Comparison of ENCODE assay signal across 17 cellular contexts in genomic region chr3:178090899-178091298, GRCh38.
DNase-seq lines count a peak whose midpoint lies in the region; ATAC-seq and TF ChIP-seq lines count a peak whose summit lies in the region.
"Had no signal": no experiment of that assay in that cellular context is flagged by ENCODE, and none has a peak within 500 bp of the region (broad histone marks: within the 10 kb centered on the region; RNA-seq: fewer than 3 reads in every experiment).

No MANE protein-coding gene starts in this region.

- H4K12ac ChIP-seq in trophoblast cell (ENCODE audit: low read depth, low read length): no peak overlapping the region

- no peak for TF ChIP-seq CTCF in HEK293 (tag by site-specific recombination; IDR thresholded peaks at IDR 0.05)
- TF ChIP-seq CTCF in neural progenitor cell (IDR thresholded peaks at IDR 0.05): no peak
- no peak for TF ChIP-seq CTCF in PC-3 (conservative IDR thresholded peaks at IDR 0.05; ENCODE audit: low read depth, low read length)

- H3K9ac ChIP-seq in neural progenitor cell (no peak overlapping the region), trophoblast cell (ENCODE audit: low read length) (no peak overlapping the region), PC-3 (ENCODE audit: low read length) (no peak overlapping the region)
- H3K9ac ChIP-seq: BLaER1 had no signal

- CTCF ChIA-PET in HEK293 (lab: Yijun Ruan, JAX) (interaction anchor here (0.7 kb wide), 1 partner anchor 14 kb away, joined by 3 read pairs; no protein-coding TSS in a partner anchor), PC-3 (lab: Charles Lee) (no interaction called here)

- BruUV-seq in PC-3 (replicated peaks; lab: Mats Ljungman, UMichigan): no TSS peak

- no peaks in the 10 kb centered on the region for H3K9me3 ChIP-seq in HEK293 (ENCODE audit: control insufficient read depth, insufficient read depth, low read depth, low read length)
- H3K9me3 ChIP-seq in neural progenitor cell (ENCODE audit: low read depth): no peaks in the 10 kb centered on the region
- no peaks in the 10 kb centered on the region for H3K9me3 ChIP-seq in trophoblast cell (ENCODE audit: insufficient read depth, low read depth, low read length)
- no peaks in the 10 kb centered on the region for H3K9me3 ChIP-seq in PC-3 (ENCODE audit: low read length)
- H3K9me3 ChIP-seq: BE2C had no signal

- no peaks in the 10 kb centered on the region for H3F3A ChIP-seq in neural progenitor cell (ENCODE audit: low read depth)
- H3F3A ChIP-seq in PC-3 (ENCODE audit: low read length, unreplicated experiment): no peaks in the 10 kb centered on the region

- peak overlapping the region; percentile 17 for H2BK12ac ChIP-seq in trophoblast cell (ENCODE audit: low read length)

- intact Hi-C loops in PC-3 (cut with micrococcal nuclease): no loop called here

- H2BK5ac ChIP-seq in trophoblast cell (ENCODE audit: low read depth, low read length, poor library complexity): no peak overlapping the region

- peaks cover 27% of the 10 kb centered on the region for H3K4me1 Mint-ChIP-seq in neural progenitor cell

- H3K36me3 ChIP-seq in HEK293 (ENCODE audit: control insufficient read depth in 2 of 2, insufficient read depth in 1 of 2, low read length in 2 of 2) (no peaks in the 10 kb centered on the region), neural progenitor cell (no peaks in the 10 kb centered on the region), trophoblast cell (ENCODE audit: control insufficient read depth in 1 of 2, insufficient read depth in 2 of 2, low read length in 2 of 2) (no peaks in the 10 kb centered on the region), PC-3 (ENCODE audit: low read depth, low read length) (no peaks in the 10 kb centered on the region)
- H3K36me3 ChIP-seq: BE2C, BLaER1 had no signal

- no peaks in the 10 kb centered on the region for H3K27me3 ChIP-seq in neural progenitor cell
- no peaks in the 10 kb centered on the region for H3K27me3 ChIP-seq in trophoblast cell (ENCODE audit: insufficient read depth, low read length)
- H3K27me3 ChIP-seq in PC-3 (ENCODE audit: low read length): no peaks in the 10 kb centered on the region
- H3K27me3 ChIP-seq: BE2C, BLaER1 had no signal

- H2BK120ac ChIP-seq in trophoblast cell (ENCODE audit: insufficient read depth, low read length, poor library complexity): no peak overlapping the region

- H3K4me2 ChIP-seq in neural progenitor cell (no peak overlapping the region), trophoblast cell (ENCODE audit: low read length) (no peak overlapping the region), PC-3 (ENCODE audit: low read length) (no peak overlapping the region)
- H3K4me2 ChIP-seq: BLaER1 had no signal

- H3K9me3 Mint-ChIP-seq in neural progenitor cell: peaks cover 36% of the 10 kb centered on the region

- WGBS in trophoblast cell (ENCODE audit: extremely low coverage, insufficient coverage, insufficient read length): no CpG with 5 or more reads among the region's 1 CpG

- peak overlapping the region; percentile 46 for H2AFZ ChIP-seq in neural progenitor cell (replicated peaks)
- H2AFZ ChIP-seq in trophoblast cell (ENCODE audit: insufficient read depth, low read length, poor library complexity): no peak overlapping the region
- no peak overlapping the region for H2AFZ ChIP-seq in PC-3 (ENCODE audit: low read length)

- peaks cover 3% of the 10 kb centered on the region for H3K27me3 Mint-ChIP-seq in neural progenitor cell (ENCODE audit: insufficient read depth, low read depth)
- H3K27me3 Mint-ChIP-seq: CD4-positive, alpha-beta T cell had no signal

- no peak overlapping the region for H2AK5ac ChIP-seq in trophoblast cell (ENCODE audit: low read length)

- H3K4me3 ChIP-seq in HEK293 (ENCODE audit: low read depth, low read length): no peak overlapping the region
- H3K4me3 ChIP-seq in neural progenitor cell: no peak overlapping the region
- H3K4me3 ChIP-seq in trophoblast cell (ENCODE audit: low read depth, low read length): no peak overlapping the region
- no peak overlapping the region for H3K4me3 ChIP-seq in PC-3 (ENCODE audit: low read length)
- H3K4me3 ChIP-seq: BLaER1, GM12878 had no signal

- H3K4me1 ChIP-seq in HEK293 (ENCODE audit: control insufficient read depth, insufficient read depth, low read length) (no peaks in the 10 kb centered on the region), neural progenitor cell (peaks cover 6% of the 10 kb centered on the region), trophoblast cell (ENCODE audit: control insufficient read depth in 1 of 2, insufficient read depth in 2 of 2, low read length in 2 of 2) (peaks cover 0 to 2% of the 10 kb centered on the region in 2 experiments), PC-3 (ENCODE audit: insufficient read depth, low read length) (no peaks in the 10 kb centered on the region)

- no peak overlapping the region for H4K8ac ChIP-seq in trophoblast cell (ENCODE audit: low read depth, low read length)

- no peak for DNase-seq in neural progenitor cell (ENCODE audit: low spot score)
- no peak for DNase-seq in trophoblast cell
- DNase-seq in retina: no peak
- DNase-seq in PC-3: no peak
- DNase-seq: 8988T; ACHN; BE2C; C1 segment of cervical spinal cord; Caco-2; Calu3; CD4-positive, alpha-beta T cell; CD8-positive, alpha-beta T cell; DMS79 treated with DMSO at 0.1 percent for 48 hours had no signal

- H3K9me2 ChIP-seq in PC-3 (replicated peaks; ENCODE audit: low read length): no peaks in the 10 kb centered on the region

- ATAC-seq in HG03280 (IDR thresholded peaks at IDR 0.05; ENCODE audit: unreplicated experiment) (no peak), PC-3 (no peak)
- ATAC-seq: CD8-positive, alpha-beta T cell; GM12878 had no signal

- no peaks in the 10 kb centered on the region for H3K79me2 ChIP-seq in neural progenitor cell (ENCODE audit: low read depth)
- H3K79me2 ChIP-seq in trophoblast cell (ENCODE audit: control insufficient read depth, insufficient read depth, low read length, poor library complexity): no peaks in the 10 kb centered on the region
- H3K79me2 ChIP-seq in PC-3 (ENCODE audit: low read length): no peaks in the 10 kb centered on the region

- POLR2A ChIA-PET in HEK293 (lab: Yijun Ruan, JAX): no interaction called here
- POLR2A ChIA-PET in PC-3 (lab: Charles Lee; ENCODE audit: unreplicated experiment): no interaction called here

- H3K27ac ChIP-seq in HEK293 (ENCODE audit: extremely low read depth, low read depth, low read length): no peak overlapping the region
- H3K27ac ChIP-seq in neural progenitor cell: no peak overlapping the region
- no peak overlapping the region for H3K27ac ChIP-seq in trophoblast cell (ENCODE audit: low read depth, low read length)
- no peak overlapping the region for H3K27ac ChIP-seq in PC-3 (ENCODE audit: low read length)
- H3K27ac ChIP-seq: BLaER1 had no signal

- no peak overlapping the region for H3K14ac ChIP-seq in trophoblast cell (ENCODE audit: low read length)

- no peaks in the 10 kb centered on the region for H3K79me1 ChIP-seq in trophoblast cell (ENCODE audit: low read length)

- no peak overlapping the region for H3K18ac ChIP-seq in trophoblast cell (ENCODE audit: low read length)

- no peak overlapping the region for H4K91ac ChIP-seq in trophoblast cell (ENCODE audit: low read depth, low read length)

- H4K20me1 ChIP-seq in neural progenitor cell (ENCODE audit: low read depth): no peaks in the 10 kb centered on the region
- no peaks in the 10 kb centered on the region for H4K20me1 ChIP-seq in PC-3 (ENCODE audit: low read length)
- H4K20me1 ChIP-seq: BLaER1 had no signal

- peaks cover 2% of the 10 kb centered on the region for H3K36me3 Mint-ChIP-seq in neural progenitor cell

- H3K4me3 Mint-ChIP-seq in neural progenitor cell: no peak overlapping the region
- H3K4me3 Mint-ChIP-seq: CD4-positive, alpha-beta T cell; CD8-positive, alpha-beta T cell had no signal

- no peak overlapping the region for H3K4ac ChIP-seq in trophoblast cell (ENCODE audit: low read depth, low read length)

- H3K27ac Mint-ChIP-seq in neural progenitor cell: no peak overlapping the region
- H3K27ac Mint-ChIP-seq: CD4-positive, alpha-beta T cell; CD8-positive, alpha-beta T cell had no signal

- no peak overlapping the region for H3K23ac ChIP-seq in trophoblast cell (ENCODE audit: low read length)

TF ChIP-seq in HEK293, 187 proteins besides CTCF, POLR2A, EP300 and RAD21:
- TF ChIP-seq SCRT1 (tag by site-specific recombination; IDR thresholded peaks at IDR 0.05; ENCODE audit: borderline replicate concordance): peak; percentile 70
- peak; percentile 71 for TF ChIP-seq SCRT2 (tag by site-specific recombination; IDR thresholded peaks at IDR 0.05)
- no peak for TF ChIP-seq ZNF169 (tag by site-specific recombination; IDR thresholded peaks at IDR 0.05)
